8 cellular contexts compared by ENCODE assay signal in genomic region chr7:151275813-151276577, GRCh38. TPM values are rescaled to one million over a fixed set of nuclear protein-coding genes. Genes with fewer than 3 reads are reported as not detected.
DNase-seq lines count a peak whose midpoint lies in the region; ATAC-seq, FAIRE-seq and TF ChIP-seq lines count a peak whose summit lies in the region.

No MANE protein-coding gene starts in this region.

- no peak for DNase-seq in AG04449 (ENCODE audit: low read depth, low spot score)
- peak; percentile 71 for DNase-seq in H7
- DNase-seq in ascending aorta (ENCODE audit: low spot score in 2 of 2), result peak in 1 of 2 donors; percentile 62
- DNase-seq in naive B cell, result no peak
- no peak for DNase-seq in EL
- no peak for DNase-seq in small intestine
- no peak for DNase-seq in NCI-H146 (lab: John Stamatoyannopoulos, UW)

- no peaks in the 10 kb centered on the region for H3K9me3 Mint-ChIP-seq in naive B cell

- H3K9me3 ChIP-seq in ascending aorta (no peaks in the 10 kb centered on the region), small intestine (ENCODE audit: control insufficient read depth, low read depth) (no peaks in the 10 kb centered on the region)

- POLR2A ChIA-PET in AG04449 (lab: Yijun Ruan, JAX), result no interaction called here

- H3K4me3 Mint-ChIP-seq in naive B cell, result peak overlapping the region in 5 of 8 donors; percentile 29 to 70 (median 61)

- H3K36me3 Mint-ChIP-seq in naive B cell, result no peaks in the 10 kb centered on the region

- no peak for FAIRE-seq in small intestine (lab: Jason Lieb, UNC)

- intact Hi-C loops in ascending aorta (cut with DNase I), result loop anchor here (2.0 kb wide), 1 partner anchor 27 kb away; no protein-coding TSS in a partner anchor

- H3K4me1 ChIP-seq in ascending aorta (peaks cover 10 to 25% of the 10 kb centered on the region in 2 donors), small intestine (ENCODE audit: control insufficient read depth in 2 of 2, insufficient read depth in 1 of 2, low read depth in 1 of 2, low read length in 1 of 2) (peaks cover 0 to 3% of the 10 kb centered on the region in 2 donors)

- H3K36me3 ChIP-seq in H7 (replicated peaks; ENCODE audit: control insufficient read depth, insufficient read depth, low read length) (no peaks in the 10 kb centered on the region), ascending aorta (no peaks in the 10 kb centered on the region), small intestine (ENCODE audit: control insufficient read depth in 2 of 2, insufficient read depth in 2 of 2, low read length in 2 of 2) (no peaks in the 10 kb centered on the region)

- peaks cover 16 to 61% (median 61%) of the 10 kb centered on the region in 3 donors for H3K27me3 Mint-ChIP-seq in naive B cell

- 12 to 25% (median 18%) methylated on average over 10 of the region's 10 CpGs for WGBS in small intestine, 3 donors

- peak overlapping the region in 2 of 6 donors; percentile 11 to 74 for H3K27ac Mint-ChIP-seq in naive B cell

- H3K4me1 Mint-ChIP-seq in naive B cell, result peaks cover 7 to 15% (median 15%) of the 10 kb centered on the region in 3 donors

- CTCF ChIA-PET in AG04449 (lab: Yijun Ruan, JAX), result no interaction called here

- peaks cover 22% of the 10 kb centered on the region for H3K27me3 ChIP-seq in H7 (ENCODE audit: control insufficient read depth, insufficient read depth, low read length)
- H3K27me3 ChIP-seq in ascending aorta, result no peaks in the 10 kb centered on the region
- peaks cover 0 to 3% of the 10 kb centered on the region in 2 donors for H3K27me3 ChIP-seq in small intestine (ENCODE audit: control insufficient read depth in 2 of 2, insufficient read depth in 2 of 2, low read length in 2 of 2)

- ATAC-seq in naive B cell (ENCODE audit: low read depth in 2 of 2) (no peak), GM21723 (IDR thresholded peaks at IDR 0.05; ENCODE audit: unreplicated experiment) (no peak)

- H3K27ac ChIP-seq in ascending aorta, result peak overlapping the region; percentile 63 to 67
- no peak overlapping the region for H3K27ac ChIP-seq in small intestine (ENCODE audit: low read depth in 1 of 2, low read length in 1 of 2)

- TF ChIP-seq CTCF in AG04449 (IDR thresholded peaks at IDR 0.05; ENCODE audit: insufficient read depth, low read length, missing control alignments), result no peak
- TF ChIP-seq CTCF in ascending aorta (IDR thresholded peaks at IDR 0.05), result no peak

- H3K4me3 ChIP-seq in AG04449 (ENCODE audit: low read depth, low read length) (peak overlapping the region; percentile 58), H7 (ENCODE audit: insufficient read depth, low read depth, low read length) (no peak overlapping the region; the same call in 1 of the 2 replicates), ascending aorta (peak overlapping the region; percentile 55 to 74), small intestine (ENCODE audit: low read depth in 1 of 2, low read length in 2 of 2) (no peak overlapping the region)

RNA-seq across cellular contexts. Expression of gene SMARCD3, which starts 27.5 kb away (rescaled TPM):
- 7.2 and 23.6 TPM in 2 replicates for total RNA-seq in H7 (2014; rRNA removed; shearing (Covaris generic))
- 105 TPM for total RNA-seq in ascending aorta
- polyA plus RNA-seq in naive B cell (ENCODE audit: low read depth in 6 of 6), result 1 to 10 TPM in 1 of 6 donors, under 1 TPM in 3, not detected in 2; 0.35 to 3.1 (median 0.64) TPM
- polyA plus RNA-seq in small intestine, result 10 to 100 TPM in 1 of 3 donors, 1 to 10 TPM in 1, under 1 TPM in 1; 0.89 to 11.1 (median 9.6) TPM

RNA-seq across cellular contexts. Expression of gene CHPF2, which starts 43.7 kb away (rescaled TPM):
- total RNA-seq in H7 (2014; rRNA removed; shearing (Covaris generic)), result 24.7 and 25.0 TPM in 2 replicates
- total RNA-seq in ascending aorta, result 40.3 TPM
- polyA plus RNA-seq in naive B cell (ENCODE audit: low read depth in 6 of 6), result 10 to 100 TPM; 20.4 to 43.9 (median 25.2) TPM
- polyA plus RNA-seq in small intestine, result 10 to 100 TPM; 11.6 to 18.4 (median 17.8) TPM

RNA-seq across cellular contexts. Expression of gene ABCF2, which starts 49.0 kb away (rescaled TPM):
- total RNA-seq in H7 (2014; rRNA removed; shearing (Covaris generic)), result 47.3 and 48.5 TPM in 2 replicates
- 85.3 TPM for total RNA-seq in ascending aorta
- polyA plus RNA-seq in naive B cell (ENCODE audit: low read depth in 6 of 6), result 10 to 100 TPM; 23.0 to 32.6 (median 25.4) TPM
- polyA plus RNA-seq in small intestine, result 10 to 100 TPM; 11.0 to 23.7 (median 11.1) TPM

Comparison
In these comparisons a context has a peak if more than half of its experiments do, and no peak if none do; other contexts are left out.
1. H3K4me3 ChIP-seq: peak in AG04449 (single experiment) and ascending aorta (2 of 2); none in H7 (single experiment) and small intestine (0 of 2).
2. H3K27ac ChIP-seq: peak in ascending aorta (2 of 2); none in small intestine (0 of 2).